In the genomic region with DNA sequence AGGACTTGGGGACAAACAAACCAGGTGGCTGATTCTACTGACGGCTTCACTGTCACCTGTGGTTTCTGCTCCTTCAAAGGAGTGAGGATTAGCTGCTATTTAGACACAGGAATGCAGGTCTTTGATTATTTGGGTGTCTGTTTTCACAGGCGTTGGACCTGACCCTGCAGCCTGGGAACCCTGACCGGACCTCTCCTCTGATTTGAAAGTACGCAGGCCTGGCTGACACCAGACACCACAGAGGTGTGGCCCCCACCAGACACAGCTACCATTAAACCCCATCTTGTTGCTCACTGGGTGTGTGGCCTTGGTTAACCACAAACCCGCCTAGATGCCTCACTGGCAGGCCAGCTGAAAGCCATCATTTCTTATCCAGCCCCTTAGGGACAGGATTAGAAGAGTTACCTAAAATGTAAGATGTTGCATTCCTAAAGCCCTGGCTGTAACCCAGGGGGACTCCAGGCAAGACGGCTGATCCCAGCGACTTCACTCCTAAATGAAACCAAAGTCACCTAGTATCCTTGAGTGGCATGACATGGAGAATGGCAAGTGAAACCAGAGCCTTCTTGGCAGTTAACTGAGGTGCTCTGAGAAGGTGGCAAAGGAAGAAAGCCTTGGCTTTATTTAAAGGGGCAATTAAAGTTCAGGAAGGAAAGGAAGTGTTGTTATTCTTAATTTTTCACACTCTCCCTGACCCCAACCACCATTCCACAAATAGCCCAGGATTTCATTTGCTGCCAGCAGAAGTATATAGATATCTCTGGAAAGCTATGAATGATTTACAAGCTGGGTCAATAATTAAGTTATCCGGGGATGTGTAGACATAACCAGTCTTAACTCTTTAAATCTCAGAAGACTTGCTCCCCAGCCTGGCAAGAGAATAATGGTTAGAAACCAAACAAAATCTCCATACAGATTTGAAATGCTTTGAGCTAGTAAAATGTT, we compare ENCODE assay signal across 1 cellular context.
TF ChIP-seq lines count a peak whose summit lies in the region.

No MANE protein-coding gene starts in this region.

TF ChIP-seq in HepG2, 621 proteins besides CTCF, POLR2A, EP300 and RAD21 (continued from another document and continues in another):
- TF ChIP-seq, protein P1, sequence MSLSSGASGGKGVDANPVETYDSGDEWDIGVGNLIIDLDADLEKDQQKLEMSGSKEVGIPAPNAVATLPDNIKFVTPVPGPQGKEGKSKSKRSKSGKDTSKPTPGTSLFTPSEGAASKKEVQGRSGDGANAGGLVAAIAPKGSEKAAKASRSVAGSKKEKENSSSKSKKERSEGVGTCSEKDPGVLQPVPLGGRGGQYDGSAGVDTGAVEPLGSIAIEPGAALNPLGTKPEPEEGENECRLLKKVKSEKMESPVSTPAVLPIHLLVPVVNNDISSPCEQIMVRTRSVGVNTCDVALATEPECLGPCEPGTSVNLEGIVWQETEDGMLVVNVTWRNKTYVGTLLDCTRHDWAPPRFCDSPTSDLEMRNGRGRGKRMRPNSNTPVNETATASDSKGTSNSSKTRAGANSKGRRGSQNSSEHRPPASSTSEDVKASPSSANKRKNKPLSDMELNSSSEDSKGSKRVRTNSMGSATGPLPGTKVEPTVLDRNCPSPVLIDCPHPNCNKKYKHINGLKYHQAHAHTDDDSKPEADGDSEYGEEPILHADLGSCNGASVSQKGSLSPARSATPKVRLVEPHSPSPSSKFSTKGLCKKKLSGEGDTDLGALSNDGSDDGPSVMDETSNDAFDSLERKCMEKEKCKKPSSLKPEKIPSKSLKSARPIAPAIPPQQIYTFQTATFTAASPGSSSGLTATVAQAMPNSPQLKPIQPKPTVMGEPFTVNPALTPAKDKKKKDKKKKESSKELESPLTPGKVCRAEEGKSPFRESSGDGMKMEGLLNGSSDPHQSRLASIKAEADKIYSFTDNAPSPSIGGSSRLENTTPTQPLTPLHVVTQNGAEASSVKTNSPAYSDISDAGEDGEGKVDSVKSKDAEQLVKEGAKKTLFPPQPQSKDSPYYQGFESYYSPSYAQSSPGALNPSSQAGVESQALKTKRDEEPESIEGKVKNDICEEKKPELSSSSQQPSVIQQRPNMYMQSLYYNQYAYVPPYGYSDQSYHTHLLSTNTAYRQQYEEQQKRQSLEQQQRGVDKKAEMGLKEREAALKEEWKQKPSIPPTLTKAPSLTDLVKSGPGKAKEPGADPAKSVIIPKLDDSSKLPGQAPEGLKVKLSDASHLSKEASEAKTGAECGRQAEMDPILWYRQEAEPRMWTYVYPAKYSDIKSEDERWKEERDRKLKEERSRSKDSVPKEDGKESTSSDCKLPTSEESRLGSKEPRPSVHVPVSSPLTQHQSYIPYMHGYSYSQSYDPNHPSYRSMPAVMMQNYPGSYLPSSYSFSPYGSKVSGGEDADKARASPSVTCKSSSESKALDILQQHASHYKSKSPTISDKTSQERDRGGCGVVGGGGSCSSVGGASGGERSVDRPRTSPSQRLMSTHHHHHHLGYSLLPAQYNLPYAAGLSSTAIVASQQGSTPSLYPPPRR (CRISPR knock-in tag; IDR thresholded peaks at IDR 0.05; ENCODE audit: borderline replicate concordance), result peak; percentile 48; the same call in 1 of the 2 replicates
- TF ChIP-seq MEF2D (CRISPR knock-in tag; IDR thresholded peaks at IDR 0.05) (peak; percentile 44; the same call in 1 of the 2 replicates), SRY (CRISPR knock-in tag; IDR thresholded peaks at IDR 0.05) (0 out of 2 replicates have a peak, but pooled peaks have one; percentile 31), SALL1 (CRISPR knock-in tag; IDR thresholded peaks at IDR 0.05) (peak; percentile 37; the same call in 1 of the 2 replicates), ZNF629 (CRISPR knock-in tag; conservative IDR thresholded peaks at IDR 0.05) (no peak), PPARG (CRISPR knock-in tag; conservative IDR thresholded peaks at IDR 0.05) (no peak; the same call in 1 of the 2 replicates), DRAP1 (CRISPR knock-in tag; IDR thresholded peaks at IDR 0.05) (peak; percentile 89), HDAC2 (CRISPR knock-in tag; IDR thresholded peaks at IDR 0.05) (peak; percentile 40; the same call in 1 of the 2 replicates), ZNF468 (CRISPR knock-in tag; IDR thresholded peaks at IDR 0.05) (0 out of 2 replicates have a peak, but pooled peaks have one; percentile 37), BCL6 (CRISPR knock-in tag; IDR thresholded peaks at IDR 0.05) (peak; percentile 32), ZBTB7B (CRISPR knock-in tag; IDR thresholded peaks at IDR 0.05) (peak; percentile 13; the same call in 1 of the 2 replicates), UBTF (CRISPR knock-in tag; IDR thresholded peaks at IDR 0.05) (0 out of 2 replicates have a peak, but pooled peaks have one; percentile 23), CREM (IDR thresholded peaks at IDR 0.05) (no peak), CREM (CRISPR knock-in tag; IDR thresholded peaks at IDR 0.05) (no peak), FOSL1 (CRISPR knock-in tag; IDR thresholded peaks at IDR 0.05; ENCODE audit: borderline replicate concordance) (no peak), YEATS4 (CRISPR knock-in tag; IDR thresholded peaks at IDR 0.05; ENCODE audit: borderline replicate concordance) (no peak), CHD4 (IDR thresholded peaks at IDR 0.05; ENCODE audit: borderline replicate concordance, low read length) (peak; percentile 45; the same call in 1 of the 2 replicates), GFI1 (CRISPR knock-in tag; IDR thresholded peaks at IDR 0.05; ENCODE audit: borderline replicate concordance) (peak; percentile 37; the same call in 1 of the 2 replicates), TCF7 (IDR thresholded peaks at IDR 0.05; ENCODE audit: low read depth) (peak; percentile 46; the same call in 1 of the 2 replicates)
- TF ChIP-seq, protein P2, sequence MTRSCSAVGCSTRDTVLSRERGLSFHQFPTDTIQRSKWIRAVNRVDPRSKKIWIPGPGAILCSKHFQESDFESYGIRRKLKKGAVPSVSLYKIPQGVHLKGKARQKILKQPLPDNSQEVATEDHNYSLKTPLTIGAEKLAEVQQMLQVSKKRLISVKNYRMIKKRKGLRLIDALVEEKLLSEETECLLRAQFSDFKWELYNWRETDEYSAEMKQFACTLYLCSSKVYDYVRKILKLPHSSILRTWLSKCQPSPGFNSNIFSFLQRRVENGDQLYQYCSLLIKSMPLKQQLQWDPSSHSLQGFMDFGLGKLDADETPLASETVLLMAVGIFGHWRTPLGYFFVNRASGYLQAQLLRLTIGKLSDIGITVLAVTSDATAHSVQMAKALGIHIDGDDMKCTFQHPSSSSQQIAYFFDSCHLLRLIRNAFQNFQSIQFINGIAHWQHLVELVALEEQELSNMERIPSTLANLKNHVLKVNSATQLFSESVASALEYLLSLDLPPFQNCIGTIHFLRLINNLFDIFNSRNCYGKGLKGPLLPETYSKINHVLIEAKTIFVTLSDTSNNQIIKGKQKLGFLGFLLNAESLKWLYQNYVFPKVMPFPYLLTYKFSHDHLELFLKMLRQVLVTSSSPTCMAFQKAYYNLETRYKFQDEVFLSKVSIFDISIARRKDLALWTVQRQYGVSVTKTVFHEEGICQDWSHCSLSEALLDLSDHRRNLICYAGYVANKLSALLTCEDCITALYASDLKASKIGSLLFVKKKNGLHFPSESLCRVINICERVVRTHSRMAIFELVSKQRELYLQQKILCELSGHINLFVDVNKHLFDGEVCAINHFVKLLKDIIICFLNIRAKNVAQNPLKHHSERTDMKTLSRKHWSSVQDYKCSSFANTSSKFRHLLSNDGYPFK (CRISPR knock-in tag; IDR thresholded peaks at IDR 0.05; ENCODE audit: borderline replicate concordance), result peak; percentile 47; the same call in 1 of the 2 replicates
- TF ChIP-seq, protein P3, sequence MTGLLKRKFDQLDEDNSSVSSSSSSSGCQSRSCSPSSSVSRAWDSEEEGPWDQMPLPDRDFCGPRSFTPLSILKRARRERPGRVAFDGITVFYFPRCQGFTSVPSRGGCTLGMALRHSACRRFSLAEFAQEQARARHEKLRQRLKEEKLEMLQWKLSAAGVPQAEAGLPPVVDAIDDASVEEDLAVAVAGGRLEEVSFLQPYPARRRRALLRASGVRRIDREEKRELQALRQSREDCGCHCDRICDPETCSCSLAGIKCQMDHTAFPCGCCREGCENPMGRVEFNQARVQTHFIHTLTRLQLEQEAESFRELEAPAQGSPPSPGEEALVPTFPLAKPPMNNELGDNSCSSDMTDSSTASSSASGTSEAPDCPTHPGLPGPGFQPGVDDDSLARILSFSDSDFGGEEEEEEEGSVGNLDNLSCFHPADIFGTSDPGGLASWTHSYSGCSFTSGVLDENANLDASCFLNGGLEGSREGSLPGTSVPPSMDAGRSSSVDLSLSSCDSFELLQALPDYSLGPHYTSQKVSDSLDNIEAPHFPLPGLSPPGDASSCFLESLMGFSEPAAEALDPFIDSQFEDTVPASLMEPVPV (CRISPR knock-in tag; IDR thresholded peaks at IDR 0.05), result peak; percentile 54; the same call in 1 of the 2 replicates
- TF ChIP-seq, protein P4, sequence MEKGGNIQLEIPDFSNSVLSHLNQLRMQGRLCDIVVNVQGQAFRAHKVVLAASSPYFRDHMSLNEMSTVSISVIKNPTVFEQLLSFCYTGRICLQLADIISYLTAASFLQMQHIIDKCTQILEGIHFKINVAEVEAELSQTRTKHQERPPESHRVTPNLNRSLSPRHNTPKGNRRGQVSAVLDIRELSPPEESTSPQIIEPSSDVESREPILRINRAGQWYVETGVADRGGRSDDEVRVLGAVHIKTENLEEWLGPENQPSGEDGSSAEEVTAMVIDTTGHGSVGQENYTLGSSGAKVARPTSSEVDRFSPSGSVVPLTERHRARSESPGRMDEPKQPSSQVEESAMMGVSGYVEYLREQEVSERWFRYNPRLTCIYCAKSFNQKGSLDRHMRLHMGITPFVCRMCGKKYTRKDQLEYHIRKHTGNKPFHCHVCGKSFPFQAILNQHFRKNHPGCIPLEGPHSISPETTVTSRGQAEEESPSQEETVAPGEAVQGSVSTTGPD (CRISPR knock-in tag; IDR thresholded peaks at IDR 0.05), result peak; percentile 79; the same call in 1 of the 2 replicates
- TF ChIP-seq, protein P5, sequence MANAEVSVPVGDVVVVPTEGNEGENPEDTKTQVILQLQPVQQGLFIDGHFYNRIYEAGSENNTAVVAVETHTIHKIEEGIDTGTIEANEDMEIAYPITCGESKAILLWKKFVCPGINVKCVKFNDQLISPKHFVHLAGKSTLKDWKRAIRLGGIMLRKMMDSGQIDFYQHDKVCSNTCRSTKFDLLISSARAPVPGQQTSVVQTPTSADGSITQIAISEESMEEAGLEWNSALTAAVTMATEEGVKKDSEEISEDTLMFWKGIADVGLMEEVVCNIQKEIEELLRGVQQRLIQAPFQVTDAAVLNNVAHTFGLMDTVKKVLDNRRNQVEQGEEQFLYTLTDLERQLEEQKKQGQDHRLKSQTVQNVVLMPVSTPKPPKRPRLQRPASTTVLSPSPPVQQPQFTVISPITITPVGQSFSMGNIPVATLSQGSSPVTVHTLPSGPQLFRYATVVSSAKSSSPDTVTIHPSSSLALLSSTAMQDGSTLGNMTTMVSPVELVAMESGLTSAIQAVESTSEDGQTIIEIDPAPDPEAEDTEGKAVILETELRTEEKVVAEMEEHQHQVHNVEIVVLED (CRISPR knock-in tag; IDR thresholded peaks at IDR 0.05; ENCODE audit: borderline replicate concordance), result peak; percentile 16; the same call in 1 of the 2 replicates
- TF ChIP-seq, protein P6, sequence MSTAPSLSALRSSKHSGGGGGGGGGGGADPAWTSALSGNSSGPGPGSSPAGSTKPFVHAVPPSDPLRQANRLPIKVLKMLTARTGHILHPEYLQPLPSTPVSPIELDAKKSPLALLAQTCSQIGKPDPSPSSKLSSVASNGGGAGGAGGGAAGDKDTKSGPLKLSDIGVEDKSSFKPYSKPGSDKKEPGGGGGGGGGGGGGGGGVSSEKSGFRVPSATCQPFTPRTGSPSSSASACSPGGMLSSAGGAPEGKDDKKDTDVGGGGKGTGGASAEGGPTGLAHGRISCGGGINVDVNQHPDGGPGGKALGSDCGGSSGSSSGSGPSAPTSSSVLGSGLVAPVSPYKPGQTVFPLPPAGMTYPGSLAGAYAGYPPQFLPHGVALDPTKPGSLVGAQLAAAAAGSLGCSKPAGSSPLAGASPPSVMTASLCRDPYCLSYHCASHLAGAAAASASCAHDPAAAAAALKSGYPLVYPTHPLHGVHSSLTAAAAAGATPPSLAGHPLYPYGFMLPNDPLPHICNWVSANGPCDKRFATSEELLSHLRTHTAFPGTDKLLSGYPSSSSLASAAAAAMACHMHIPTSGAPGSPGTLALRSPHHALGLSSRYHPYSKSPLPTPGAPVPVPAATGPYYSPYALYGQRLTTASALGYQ (CRISPR knock-in tag; IDR thresholded peaks at IDR 0.05), result no peak
